ENCODE assay signal across 8 cellular contexts in genomic region chr16:3059041-3059722, GRCh38. TPM values are rescaled to one million over a fixed set of nuclear protein-coding genes. Genes with fewer than 3 reads are reported as not detected.
DNase-seq lines count a peak whose midpoint lies in the region; ATAC-seq and TF ChIP-seq lines count a peak whose summit lies in the region.

No MANE protein-coding gene starts in this region.

- ATAC-seq in GM19395 (IDR thresholded peaks at IDR 0.05; ENCODE audit: unreplicated experiment) (peak; percentile 82), Panc1 (peak; percentile 93)
- peak; percentile 90 for ATAC-seq in activated T-helper 17 cell treated with anti-CD3 and anti-CD28 coated beads, Interleukin-2, amount 50 U/mL, for 72 hours (replicated peaks)
- ATAC-seq in stimulated activated naive CD8-positive, alpha-beta T cell treated with anti-CD3 and anti-CD28 coated beads, Interleukin-15, Interleukin-2, amounts not matched to agents 100 U/mL and 50 U/mL, for 24 hours: peak; percentile 92

- TF ChIP-seq CTCF in Panc1 (IDR thresholded peaks at IDR 0.05): peak; percentile 97
- peak; percentile 93 to 97 (median 97) for TF ChIP-seq CTCF in nephron (IDR thresholded peaks at IDR 0.05; ENCODE audit: unreplicated experiment in 3 of 3)

- peak overlapping the region; percentile 70 to 74 for H3K4me3 ChIP-seq in Panc1 (ENCODE audit: low read depth in 2 of 2, low read length in 2 of 2)

- in situ Hi-C loops in Panc1 (cut with HindIII; ENCODE audit: low pct_unique_long_range_greater_than_20kb, low sequenced_read_pairs): no loop called here

- peaks cover 46% of the 10 kb centered on the region for H3K36me3 Mint-ChIP-seq in activated T-helper 17 cell treated with anti-CD3 and anti-CD28 coated beads, Interleukin-2, amount 50 U/mL, for 72 hours (ENCODE audit: low read depth)
- H3K36me3 Mint-ChIP-seq in nephron (ENCODE audit: low read depth): peaks cover 4% of the 10 kb centered on the region

- CTCF ChIA-PET in Panc1 (lab: Charles Lee): interaction anchor here (0.6 to 2.2 kb wide), 10 partner anchors 9 to 1218 kb away, joined by 3 to 9 read pairs (median 4); a partner anchor contains a TSS

- no peaks in the 10 kb centered on the region for H3K27me3 ChIP-seq in Panc1 (ENCODE audit: control insufficient read depth, insufficient read depth, low read length)

- H3K9me3 ChIP-seq in Panc1 (ENCODE audit: control insufficient read depth, insufficient read depth, low read depth, low read length): no peaks in the 10 kb centered on the region

- H3K36me3 ChIP-seq in Panc1 (ENCODE audit: control insufficient read depth, insufficient read depth, low read length): no peaks in the 10 kb centered on the region

- H3K27ac ChIP-seq in Panc1 (ENCODE audit: low read length): peak overlapping the region; percentile 83

- peaks cover 2% of the 10 kb centered on the region; the same call in 1 of the 2 replicates for H3K4me1 ChIP-seq in Panc1 (ENCODE audit: control insufficient read depth, insufficient read depth, low read length)

- DNase-seq in COLO829 (ENCODE audit: low spot score): peak; percentile 78
- DNase-seq in HS-27A (ENCODE audit: low read depth): peak; percentile 49
- no peak for DNase-seq in Panc1 (ENCODE audit: low read depth, low spot score)
- DNase-seq in fibroblast of peridontal ligament (ENCODE audit: extremely low read depth): peak; percentile 64
- DNase-seq in stimulated activated naive CD8-positive, alpha-beta T cell treated with anti-CD3 and anti-CD28 coated beads, Interleukin-15, Interleukin-2, amounts not matched to agents 100 U/mL and 50 U/mL, for 24 hours: peak; percentile 93

- peaks cover 40% of the 10 kb centered on the region for H3K4me1 Mint-ChIP-seq in activated T-helper 17 cell treated with anti-CD3 and anti-CD28 coated beads, Interleukin-2, amount 50 U/mL, for 72 hours
- peaks cover 24% of the 10 kb centered on the region for H3K4me1 Mint-ChIP-seq in nephron

- H3K27ac Mint-ChIP-seq in activated T-helper 17 cell treated with anti-CD3 and anti-CD28 coated beads, Interleukin-2, amount 50 U/mL, for 72 hours: peak overlapping the region; percentile 92
- peak overlapping the region; percentile 58 to 86 (median 80) for H3K27ac Mint-ChIP-seq in nephron

- POLR2A ChIA-PET in Panc1 (lab: Charles Lee): no interaction called here

- H3K27me3 Mint-ChIP-seq in activated T-helper 17 cell treated with anti-CD3 and anti-CD28 coated beads, Interleukin-2, amount 50 U/mL, for 72 hours: no peaks in the 10 kb centered on the region
- H3K27me3 Mint-ChIP-seq in nephron (ENCODE audit: low read depth): peaks cover 22% of the 10 kb centered on the region

- intact Hi-C loops in Panc1 (cut with micrococcal nuclease; ENCODE audit: unreplicated experiment): loop anchor here (10.0 kb wide), 1 partner anchor 66 kb away; no protein-coding TSS in a partner anchor

- peak overlapping the region; percentile 88 for H3K4me3 Mint-ChIP-seq in activated T-helper 17 cell treated with anti-CD3 and anti-CD28 coated beads, Interleukin-2, amount 50 U/mL, for 72 hours
- H3K4me3 Mint-ChIP-seq in nephron: peak overlapping the region; percentile 86 to 90 (median 87)

- no TSS peak for BruUV-seq in Panc1 (replicated peaks; lab: Mats Ljungman, UMichigan)

- no peaks in the 10 kb centered on the region for H3K9me3 Mint-ChIP-seq in activated T-helper 17 cell treated with anti-CD3 and anti-CD28 coated beads, Interleukin-2, amount 50 U/mL, for 72 hours
- H3K9me3 Mint-ChIP-seq in nephron: no peaks in the 10 kb centered on the region

RNA-seq across cellular contexts. Expression of gene IL32, which starts 6.3 kb away (rescaled TPM):
- total RNA-seq in Panc1 (2021; ENCODE audit: unreplicated experiment): 17.1 TPM
- polyA plus RNA-seq in Panc1 (2012; ENCODE audit: insufficient read length): 18.5 TPM
- 1,000 to 10,000 TPM; 3,603 to 3,666 TPM for total RNA-seq in activated T-helper 17 cell treated with anti-CD3 and anti-CD28 coated beads, Interleukin-2, amount 50 U/mL, for 72 hours

RNA-seq across cellular contexts. Expression of gene MMP25, which starts 12.8 kb away (rescaled TPM):
- 0.67 TPM for total RNA-seq in Panc1 (2021; ENCODE audit: unreplicated experiment)
- polyA plus RNA-seq in Panc1 (2012; ENCODE audit: insufficient read length): 2.1 TPM
- total RNA-seq in activated T-helper 17 cell treated with anti-CD3 and anti-CD28 coated beads, Interleukin-2, amount 50 U/mL, for 72 hours: 1 to 10 TPM; 5.9 to 7.1 TPM

RNA-seq across cellular contexts. Expression of gene BICDL2, which starts 22.4 kb away (rescaled TPM):
- total RNA-seq in Panc1 (2021; ENCODE audit: unreplicated experiment): 0.21 TPM
- polyA plus RNA-seq in Panc1 (2012; ENCODE audit: insufficient read length): 0.12 TPM
- total RNA-seq in activated T-helper 17 cell treated with anti-CD3 and anti-CD28 coated beads, Interleukin-2, amount 50 U/mL, for 72 hours: 10 to 100 TPM in 1 of 2 donors, 1 to 10 TPM in 1; 1.1 to 12.1 TPM

RNA-seq across cellular contexts. Expression of gene THOC6, which starts 35.3 kb away (rescaled TPM):
- total RNA-seq in Panc1 (2021; ENCODE audit: unreplicated experiment): 56.7 TPM
- polyA plus RNA-seq in Panc1 (2012; ENCODE audit: insufficient read length): 65.2 TPM
- 10 to 100 TPM; 49.8 to 68.1 TPM for total RNA-seq in activated T-helper 17 cell treated with anti-CD3 and anti-CD28 coated beads, Interleukin-2, amount 50 U/mL, for 72 hours

RNA-seq across cellular contexts. Expression of gene HCFC1R1, which starts 35.4 kb away (rescaled TPM):
- 67.3 TPM for total RNA-seq in Panc1 (2021; ENCODE audit: unreplicated experiment)
- 179 TPM for polyA plus RNA-seq in Panc1 (2012; ENCODE audit: insufficient read length)
- 10 to 100 TPM; 28.2 to 46.0 TPM for total RNA-seq in activated T-helper 17 cell treated with anti-CD3 and anti-CD28 coated beads, Interleukin-2, amount 50 U/mL, for 72 hours

Comparison
In these comparisons a context has a peak if more than half of its experiments do, and no peak if none do; other contexts are left out.
1. RNA of gene IL32, which starts 6.3 kb away (total RNA-seq): 3,603 to 3,666 TPM in activated T-helper 17 cell treated with anti-CD3 and anti-CD28 coated beads, Interleukin-2, amount 50 U/mL, for 72 hours; 17.1 TPM in Panc1 (single experiment); every median in the first group is over 100 times any median in the second.
2. Peak in every context shown above with its lines, with median percentiles within 50 percentile points of each other: ATAC-seq.